ENCODE assay signal across 20 cellular contexts in genomic region chr16:50526796-50527195, GRCh38. TPM values are rescaled to one million over a fixed set of nuclear protein-coding genes. Genes with fewer than 3 reads are reported as not detected.
A peak's percentile ranks its signal among the peaks of the same experiment; 100 is the strongest.
DNase-seq lines count a peak whose midpoint lies in the region; ATAC-seq and TF ChIP-seq lines count a peak whose summit lies in the region.
"Had no signal": no experiment of that assay in that cellular context is flagged by ENCODE, and none has a peak within 500 bp of the region (broad histone marks: within the 10 kb centered on the region; RNA-seq: fewer than 3 reads in every experiment).

No MANE protein-coding gene starts in this region.

- no peak for ATAC-seq in activated CD8-positive, alpha-beta memory T cell treated with anti-CD3 and anti-CD28 coated beads, Interleukin-2, amount 10 ng/mL, durations not matched to agents 7 days and 5 days
- no peak for ATAC-seq in HG02759 (IDR thresholded peaks at IDR 0.05; ENCODE audit: unreplicated experiment)
- no peak for ATAC-seq in GM21737 (IDR thresholded peaks at IDR 0.05; ENCODE audit: unreplicated experiment)
- ATAC-seq: A549, GM23338, HCT116, HepG2 had no signal

- no peak overlapping the region for H2BK20ac ChIP-seq in H9 (ENCODE audit: low read depth, low read length, poor library complexity, severe bottlenecking)

- no peak overlapping the region for H3T11ph ChIP-seq in H9 (ENCODE audit: low read length)

- intact Hi-C loops in spleen (cut with DNase I; ENCODE audit: low total_unique reads): no loop called here

- H3K4me3 ChIP-seq in spleen: no peak overlapping the region
- H3K4me3 ChIP-seq: A549, GM23338 had no signal

- H3K27ac Mint-ChIP-seq in activated CD8-positive, alpha-beta memory T cell treated with anti-CD3 and anti-CD28 coated beads, Interleukin-2, amount 10 ng/mL, durations not matched to agents 7 days and 5 days: no peak overlapping the region
- H3K27ac Mint-ChIP-seq in H9: no peak overlapping the region
- H3K27ac Mint-ChIP-seq: CD4-positive, alpha-beta T cell; GM23338; HFFc6 had no signal

- H3K18ac ChIP-seq in H9 (ENCODE audit: insufficient read length, low read depth, low read length): no peak overlapping the region

- no peak overlapping the region for H2AFZ ChIP-seq in H9 (ENCODE audit: low read length)
- H2AFZ ChIP-seq: GM23338 had no signal

- no peak overlapping the region for H2BK15ac ChIP-seq in H9 (ENCODE audit: low read depth, low read length)

- no peak overlapping the region for H2BK120ac ChIP-seq in H9 (ENCODE audit: low read depth, low read length, poor library complexity, severe bottlenecking)

- H3K36me3 Mint-ChIP-seq in activated CD8-positive, alpha-beta memory T cell treated with anti-CD3 and anti-CD28 coated beads, Interleukin-2, amount 10 ng/mL, durations not matched to agents 7 days and 5 days: no peaks in the 10 kb centered on the region
- no peaks in the 10 kb centered on the region; a peak in 2 of 7 replicates for H3K36me3 Mint-ChIP-seq in H9 (ENCODE audit: insufficient read depth in 1 of 3, low read depth in 3 of 3)

- no peaks in the 10 kb centered on the region for H3K79me1 ChIP-seq in H9 (ENCODE audit: insufficient read depth, low read depth, low read length, poor library complexity, severe bottlenecking)

- H3K4me1 Mint-ChIP-seq in activated CD8-positive, alpha-beta memory T cell treated with anti-CD3 and anti-CD28 coated beads, Interleukin-2, amount 10 ng/mL, durations not matched to agents 7 days and 5 days: no peaks in the 10 kb centered on the region
- peaks cover 0 to under 1% of the 10 kb centered on the region in 2 experiments; a peak in 2 of 4 replicates for H3K4me1 Mint-ChIP-seq in H9
- H3K4me1 Mint-ChIP-seq: GM23338 had no signal

- H3K27ac ChIP-seq in H9 (ENCODE audit: insufficient read length, low read depth, low read length) (no peak overlapping the region), spleen (no peak overlapping the region)
- H3K27ac ChIP-seq: 22Rv1, A549, C4-2B had no signal

- no peaks in the 10 kb centered on the region for H3K4me1 ChIP-seq in H9 (ENCODE audit: insufficient read depth, low read length)
- no peaks in the 10 kb centered on the region for H3K4me1 ChIP-seq in spleen
- H3K4me1 ChIP-seq: A549 had no signal

- peaks cover 25% of the 10 kb centered on the region for H3K27me3 Mint-ChIP-seq in activated CD8-positive, alpha-beta memory T cell treated with anti-CD3 and anti-CD28 coated beads, Interleukin-2, amount 10 ng/mL, durations not matched to agents 7 days and 5 days
- peaks cover 33% of the 10 kb centered on the region for H3K27me3 Mint-ChIP-seq in H9 (ENCODE audit: low read depth)

- H4K8ac ChIP-seq in H9 (replicated peaks; ENCODE audit: insufficient read length, low read depth, low read length): no peak overlapping the region

- H3K4ac ChIP-seq in H9 (ENCODE audit: low read depth, low read length): no peak overlapping the region

- no peak overlapping the region for H3K56ac ChIP-seq in H9 (ENCODE audit: insufficient read length, low read depth, low read length)

- WGBS in H9 (ENCODE audit: extremely low coverage, insufficient read length, low lambda C conversion rate): no CpG with 5 or more reads among the region's 6 CpGs
- WGBS in spleen, 5 donors: 90 to 98% (median 93%) methylated on average over 6 of the region's 6 CpGs

- H4K20me1 ChIP-seq in H9 (ENCODE audit: control insufficient read depth, insufficient read depth, insufficient read length): no peaks in the 10 kb centered on the region

- H3K9ac ChIP-seq in H9 (ENCODE audit: extremely low read depth, insufficient read length, low read length): no peak overlapping the region

- H3K23me2 ChIP-seq in H9 (ENCODE audit: insufficient read length, low read depth, low read length, poor library complexity, severe bottlenecking): no peaks in the 10 kb centered on the region

- H3K4me2 ChIP-seq in H9 (ENCODE audit: insufficient read depth, insufficient read length, low read length): no peak overlapping the region
- H3K4me2 ChIP-seq: A549, GM23338 had no signal

- peaks cover 5% of the 10 kb centered on the region for H3K9me3 Mint-ChIP-seq in activated CD8-positive, alpha-beta memory T cell treated with anti-CD3 and anti-CD28 coated beads, Interleukin-2, amount 10 ng/mL, durations not matched to agents 7 days and 5 days (ENCODE audit: low read depth)
- H3K9me3 Mint-ChIP-seq in H9: peaks cover 18 to 20% of the 10 kb centered on the region in 2 experiments; a peak in 4 of 5 replicates

- no peaks in the 10 kb centered on the region for H3K27me3 ChIP-seq in H9 (ENCODE audit: insufficient read depth, low read length)
- peaks cover 0 to 33% (median 0%) of the 10 kb centered on the region in 7 donors for H3K27me3 ChIP-seq in spleen (replicated peaks in 1 of 7)

- no peak overlapping the region for H4K91ac ChIP-seq in H9 (ENCODE audit: insufficient read length, low read depth, low read length)

- no peaks in the 10 kb centered on the region for H3K79me2 ChIP-seq in H9 (ENCODE audit: insufficient read depth, low read length)

- no peaks in the 10 kb centered on the region for H3K9me3 ChIP-seq in H9 (ENCODE audit: control insufficient read depth, low read depth, low read length)
- H3K9me3 ChIP-seq in spleen: peaks cover 0 to 24% (median 18%) of the 10 kb centered on the region in 8 donors

- no peak overlapping the region for H3K4me3 Mint-ChIP-seq in activated CD8-positive, alpha-beta memory T cell treated with anti-CD3 and anti-CD28 coated beads, Interleukin-2, amount 10 ng/mL, durations not matched to agents 7 days and 5 days
- no peak overlapping the region for H3K4me3 Mint-ChIP-seq in H9
- H3K4me3 Mint-ChIP-seq: CD4-positive, alpha-beta T cell; GM23338; HFFc6 had no signal

- no peak overlapping the region for H4K5ac ChIP-seq in H9 (ENCODE audit: insufficient read length, low read depth, low read length)

- no peaks in the 10 kb centered on the region for H3K36me3 ChIP-seq in spleen

- no peak overlapping the region for H3K23ac ChIP-seq in H9 (ENCODE audit: insufficient read length, low read depth, low read length)

- no peak overlapping the region for H2BK12ac ChIP-seq in H9 (ENCODE audit: insufficient read length, low read depth, low read length)

- no peak for TF ChIP-seq POLR2A in spleen (IDR thresholded peaks at IDR 0.05)

- CTCF ChIA-PET in activated CD8-positive, alpha-beta memory T cell treated with anti-CD3 and anti-CD28 coated beads, Interleukin-2, amount 10 ng/mL, durations not matched to agents 7 days and 5 days (lab: Charles Lee): no interaction called here

- H2AK5ac ChIP-seq in H9 (ENCODE audit: insufficient read length, low read length): no peak overlapping the region

- TF ChIP-seq CTCF in H9 (conservative IDR thresholded peaks at IDR 0.05) (no peak), spleen (IDR thresholded peaks at IDR 0.05 in 8 of 11, conservative IDR thresholded peaks at IDR 0.05 in 3 of 11) (no peak)

- peak; percentile 13 for DNase-seq in activated CD8-positive, alpha-beta memory T cell treated with anti-CD3 and anti-CD28 coated beads for 24 hours
- DNase-seq in activated CD8-positive, alpha-beta memory T cell treated with anti-CD3 and anti-CD28 coated beads, Interleukin-2, amount 10 ng/mL, durations not matched to agents 7 days and 5 days: no peak
- DNase-seq in H9: peak; percentile 10
- peak; percentile 28 for DNase-seq in islet precursor cell
- DNase-seq in spleen: peak; percentile 50
- no peak for DNase-seq in NOMO-1 treated with DMSO at 0.1 percent for 48 hours (lab: John Stamatoyannopoulos, UW; ENCODE audit: unreplicated experiment)
- DNase-seq: AML-193, DMS153, DMS79, GDM1, HFFc6 had no signal

- H2BK5ac ChIP-seq in H9 (ENCODE audit: insufficient read length, low read length): no peak overlapping the region

- H3K14ac ChIP-seq in H9 (ENCODE audit: insufficient read depth, low read length): no peak overlapping the region; the same call in 1 of the 2 replicates

RNA-seq across cellular contexts. Expression of gene NKD1, which starts 21.4 kb away (rescaled TPM):
- 1 to 10 TPM in 1 of 2 experiments, under 1 TPM in 1; 0.33 to 2.1 TPM for total RNA-seq in activated CD8-positive, alpha-beta memory T cell treated with anti-CD3 and anti-CD28 coated beads, Interleukin-2, amount 10 ng/mL, durations not matched to agents 7 days and 5 days
- 1.9 and 3.7 TPM in 2 replicates for total RNA-seq in H9 (2021)
- total RNA-seq in spleen: 10 to 100 TPM in 1 of 7 donors, 1 to 10 TPM in 6; 1.7 to 15.2 (median 7.0) TPM
- under 1 TPM; 0.11 to 0.74 (median 0.38) TPM for polyA plus RNA-seq in spleen
- total RNA-seq: HFFc6 had no signal

Comparison
In these comparisons a context has a peak if more than half of its experiments do, and no peak if none do; other contexts are left out.
1. DNase-seq: peak in activated CD8-positive, alpha-beta memory T cell treated with anti-CD3 and anti-CD28 coated beads for 24 hours (single experiment), H9 (single experiment), islet precursor cell (single experiment) and spleen (single experiment); none in activated CD8-positive, alpha-beta memory T cell treated with anti-CD3 and anti-CD28 coated beads, Interleukin-2, amount 10 ng/mL, durations not matched to agents 7 days and 5 days (single experiment) and NOMO-1 treated with DMSO at 0.1 percent for 48 hours (single experiment).